10 cellular contexts compared by ENCODE assay signal in genomic region chr3:46936733-46937250, GRCh38. TPM values are rescaled to one million over a fixed set of nuclear protein-coding genes. Genes with fewer than 3 reads are reported as not detected.
DNase-seq lines count a peak whose midpoint lies in the region; ATAC-seq and TF ChIP-seq lines count a peak whose summit lies in the region.
"Had no signal": no experiment of that assay in that cellular context is flagged by ENCODE, and none has a peak within 500 bp of the region (broad histone marks: within the 10 kb centered on the region; RNA-seq: fewer than 3 reads in every experiment).

No MANE protein-coding gene starts in this region.

- WGBS in liver = 91% methylated on average over 5 of the region's 5 CpGs
- 72% methylated on average over 3 of the region's 5 CpGs for WGBS in right lobe of liver (ENCODE audit: insufficient coverage, low coverage, low lambda C conversion rate, missing lambda C conversion rate)

- H3K4me3 ChIP-seq in liver (ENCODE audit: low read depth in 1 of 3, low read length in 3 of 3) (no peak overlapping the region), right lobe of liver (no peak overlapping the region), SJCRH30 (no peak overlapping the region)

- H3K27me3 ChIP-seq in liver (ENCODE audit: control insufficient read depth in 4 of 4, insufficient read depth in 4 of 4, low read length in 3 of 4) (no peaks in the 10 kb centered on the region), right lobe of liver (no peaks in the 10 kb centered on the region), SJCRH30 (no peaks in the 10 kb centered on the region)

- TF ChIP-seq CTCF in liver (IDR thresholded peaks at IDR 0.05; ENCODE audit: low read depth, low read length, missing input control) = no peak
- TF ChIP-seq CTCF in right lobe of liver (IDR thresholded peaks at IDR 0.05) = no peak
- TF ChIP-seq CTCF in chondrocyte (IDR thresholded peaks at IDR 0.05) = no peak

- no peak for DNase-seq in right lobe of liver
- no peak for DNase-seq in chondrocyte (ENCODE audit: low spot score)
- no peak for DNase-seq in naive B cell
- no peak for DNase-seq in SJCRH30
- DNase-seq: NCI-H1105 treated with DMSO at 0.1 percent for 48 hours had no signal

- H3K36me3 ChIP-seq in liver (ENCODE audit: control insufficient read depth in 4 of 4, insufficient read depth in 3 of 4, low read depth in 1 of 4, low read length in 3 of 4) (peaks cover 3 to 24% (median 6%) of the 10 kb centered on the region in 4 donors), right lobe of liver (peaks cover 0 to 29% (median 9%) of the 10 kb centered on the region in 4 donors), SJCRH30 (peaks cover 9% of the 10 kb centered on the region)

- H3K36me3 Mint-ChIP-seq in chondrocyte (ENCODE audit: low read depth) (peaks cover 13% of the 10 kb centered on the region), naive B cell (peaks cover 11 to 25% of the 10 kb centered on the region in 2 donors)

- H3K27me3 Mint-ChIP-seq in chondrocyte (ENCODE audit: low read depth) = no peaks in the 10 kb centered on the region
- no peaks in the 10 kb centered on the region for H3K27me3 Mint-ChIP-seq in naive B cell
- H3K27me3 Mint-ChIP-seq: progenitor cell of endocrine pancreas had no signal

- TF ChIP-seq RAD21 in liver (IDR thresholded peaks at IDR 0.05) = no peak

- peaks cover 46% of the 10 kb centered on the region for H3K4me1 Mint-ChIP-seq in chondrocyte (ENCODE audit: low read depth)
- peaks cover 51 to 78% (median 77%) of the 10 kb centered on the region in 3 donors for H3K4me1 Mint-ChIP-seq in naive B cell

- H3K9me3 Mint-ChIP-seq in chondrocyte (ENCODE audit: low read depth) (no peaks in the 10 kb centered on the region), naive B cell (no peaks in the 10 kb centered on the region)

- H3K4me3 Mint-ChIP-seq in chondrocyte (ENCODE audit: unreplicated experiment) (no peak overlapping the region), naive B cell (peak overlapping the region in 1 of 8 donors; percentile 9)

- H3K27ac Mint-ChIP-seq in chondrocyte (ENCODE audit: unreplicated experiment) = peak overlapping the region; percentile 95
- peak overlapping the region in 4 of 6 donors; percentile 52 to 82 (median 70) for H3K27ac Mint-ChIP-seq in naive B cell

- H3K27ac ChIP-seq in liver (ENCODE audit: low read depth in 1 of 2, low read length in 2 of 2) = peak overlapping the region; percentile 5 to 74
- peak overlapping the region in 1 of 3 donors; percentile 84 for H3K27ac ChIP-seq in right lobe of liver
- H3K27ac ChIP-seq in SJCRH30 = no peak overlapping the region

- H3K9me3 ChIP-seq in liver (ENCODE audit: control insufficient read depth in 4 of 4, low read length in 3 of 4) (no peaks in the 10 kb centered on the region), right lobe of liver (no peaks in the 10 kb centered on the region), SJCRH30 (replicated peaks) (no peaks in the 10 kb centered on the region)

- ATAC-seq in right lobe of liver = no peak
- ATAC-seq in naive B cell (ENCODE audit: low read depth in 2 of 2) = no peak
- no peak for ATAC-seq in HG02938 (IDR thresholded peaks at IDR 0.05; ENCODE audit: unreplicated experiment)
- no peak for ATAC-seq in GM21360 (IDR thresholded peaks at IDR 0.05; ENCODE audit: unreplicated experiment)
- no peak for ATAC-seq in GM19467 (IDR thresholded peaks at IDR 0.05; ENCODE audit: unreplicated experiment)

- no peak overlapping the region for H3K9ac ChIP-seq in liver (ENCODE audit: low read depth in 1 of 2, low read length in 2 of 2)

- peaks cover 17 to 50% (median 42%) of the 10 kb centered on the region in 4 donors for H3K4me1 ChIP-seq in liver (ENCODE audit: control insufficient read depth in 4 of 4, insufficient read depth in 4 of 4, low read length in 3 of 4)
- H3K4me1 ChIP-seq in right lobe of liver = peaks cover 0 to 60% (median 35%) of the 10 kb centered on the region in 4 donors
- H3K4me1 ChIP-seq in SJCRH30 = peaks cover 32% of the 10 kb centered on the region

- TF ChIP-seq POLR2A in right lobe of liver (IDR thresholded peaks at IDR 0.05) = no peak

- intact Hi-C loops in right lobe of liver (cut with DNase I) = no loop called here

TF ChIP-seq in liver, 16 proteins besides CTCF, POLR2A, EP300 and RAD21:
- TF ChIP-seq HNF4A (conservative IDR thresholded peaks at IDR 0.05) (no peak), EGR1 (IDR thresholded peaks at IDR 0.05; ENCODE audit: low read depth in 2 of 2) (no peak), YY1 (IDR thresholded peaks at IDR 0.05) (no peak), SP1 (IDR thresholded peaks at IDR 0.05) (no peak), ATF3 (IDR thresholded peaks at IDR 0.05) (no peak), GABPA (IDR thresholded peaks at IDR 0.05 in 1 of 2, conservative IDR thresholded peaks at IDR 0.05 in 1 of 2) (no peak), JUND (IDR thresholded peaks at IDR 0.05) (no peak), NR2F2 (IDR thresholded peaks at IDR 0.05) (no peak), FOXA2 (IDR thresholded peaks at IDR 0.05) (no peak), TAF1 (conservative IDR thresholded peaks at IDR 0.05) (no peak), HNF4G (IDR thresholded peaks at IDR 0.05) (no peak), RXRA (IDR thresholded peaks at IDR 0.05) (no peak), ZBTB33 (IDR thresholded peaks at IDR 0.05) (no peak), MAX (IDR thresholded peaks at IDR 0.05) (no peak), REST (IDR thresholded peaks at IDR 0.05) (no peak), FOXA1 (IDR thresholded peaks at IDR 0.05) (no peak)
TF ChIP-seq in liver: peak in this region for 0.

RNA-seq across cellular contexts. Expression of gene CCDC12, which starts 39.8 kb away (rescaled TPM):
- total RNA-seq in liver (10 to 100 TPM in 1 of 2 donors, 1 to 10 TPM in 1; 8.5 to 27.9 TPM), right lobe of liver (10 to 100 TPM; 14.6 to 24.2 (median 17.0) TPM), chondrocyte (21.8 to 23.3 TPM (median 22.3 TPM) in 3 replicates)
- polyA plus RNA-seq in liver (10 to 100 TPM; 25.2 to 35.1 TPM), naive B cell (ENCODE audit: low read depth in 6 of 6) (100 to 1,000 TPM; 119 to 157 (median 123) TPM)
- 30.1 and 37.8 TPM in 2 replicates for total RNA-seq in SJCRH30 (2014; rRNA removed; shearing (Covaris generic))

RNA-seq across cellular contexts. Expression of gene NBEAL2, which starts 42.7 kb away (rescaled TPM):
- total RNA-seq in liver (10 to 100 TPM in 1 of 2 donors, 1 to 10 TPM in 1; 10.0 to 20.7 TPM), right lobe of liver (10 to 100 TPM in 5 of 6 experiments, 1 to 10 TPM in 1; 8.9 to 11.7 (median 10.8) TPM), chondrocyte (15.9 to 18.1 TPM (median 16.5 TPM) in 3 replicates)
- polyA plus RNA-seq in liver (1 to 10 TPM; 2.0 to 5.2 TPM), naive B cell (ENCODE audit: low read depth in 6 of 6) (1 to 10 TPM in 4 of 6 donors, under 1 TPM in 1, not detected in 1; 0.34 to 2.2 (median 1.5) TPM)
- total RNA-seq in SJCRH30 (2014; rRNA removed; shearing (Covaris generic)) = 0.28 and 0.95 TPM in 2 replicates

RNA-seq across cellular contexts. Expression of gene PTH1R, which starts 59.3 kb away (rescaled TPM):
- total RNA-seq in liver (10 to 100 TPM in 1 of 2 donors, 1 to 10 TPM in 1; 7.2 to 28.4 TPM), right lobe of liver (10 to 100 TPM in 5 of 6 experiments, 1 to 10 TPM in 1; 6.1 to 32.5 (median 16.0) TPM), chondrocyte (2.4 to 6.3 TPM (median 3.1 TPM) in 3 replicates)
- polyA plus RNA-seq in liver (10 to 100 TPM; 19.8 to 27.4 TPM), naive B cell (ENCODE audit: low read depth in 6 of 6) (not detected)
- total RNA-seq in SJCRH30 (2014; rRNA removed; shearing (Covaris generic)) = 6.6 and 6.7 TPM in 2 replicates
